In the genomic region with DNA sequence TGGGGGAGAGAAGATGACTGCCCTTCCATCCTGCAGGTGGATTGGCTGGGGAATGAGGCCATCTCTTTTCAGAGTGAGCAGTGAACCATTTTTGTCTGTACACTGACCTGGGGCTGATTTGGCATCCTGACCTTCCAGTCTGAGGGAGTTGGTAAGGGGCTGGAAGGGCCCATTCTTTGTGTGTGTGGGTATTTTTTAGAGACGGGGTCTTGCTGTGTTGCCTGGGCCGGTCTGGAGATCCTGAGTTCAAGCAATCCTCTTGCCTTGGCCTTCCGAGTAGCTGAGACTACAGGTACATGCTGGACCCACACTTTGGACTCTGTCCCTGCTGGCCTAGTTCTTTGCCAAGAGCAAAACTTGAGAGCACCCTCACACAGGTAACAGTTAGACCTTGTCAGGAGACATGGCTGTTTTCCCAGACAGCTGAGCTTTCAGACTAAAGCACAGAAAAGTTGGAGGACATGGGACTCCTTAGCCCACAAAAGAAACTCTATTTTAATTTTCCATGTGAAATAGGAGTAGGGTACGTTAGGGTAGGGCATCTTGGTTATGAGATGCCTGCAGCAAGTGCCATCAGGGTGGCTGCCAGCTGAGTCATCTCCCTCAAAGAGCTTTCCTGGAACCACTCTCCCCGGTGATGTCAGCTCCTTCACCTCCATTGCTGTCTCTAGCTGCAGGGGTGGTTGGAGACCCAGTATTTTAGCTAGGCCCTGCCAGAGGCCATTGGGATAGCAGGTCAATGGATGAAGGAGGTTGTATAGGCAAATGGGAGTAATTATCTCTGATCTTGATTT, we compare ENCODE assay signal across 8 cellular contexts.
DNase-seq lines count a peak whose midpoint lies in the region; ATAC-seq and TF ChIP-seq lines count a peak whose summit lies in the region.

No MANE protein-coding gene starts in this region.

- intact Hi-C loops in right lobe of liver (cut with DNase I) = no loop called here

- H3K27me3 ChIP-seq in right lobe of liver (no peaks in the 10 kb centered on the region), upper lobe of left lung (no peaks in the 10 kb centered on the region)

- H3K4me3 ChIP-seq in right lobe of liver (no peak overlapping the region), upper lobe of left lung (no peak overlapping the region)

- H3K27ac ChIP-seq in right lobe of liver = peak overlapping the region in 1 of 3 donors; percentile 31
- peak overlapping the region; percentile 61 to 75 (median 64) for H3K27ac ChIP-seq in upper lobe of left lung

- 44% methylated on average over 4 of the region's 5 CpGs for WGBS in right lobe of liver (ENCODE audit: insufficient coverage, low coverage, low lambda C conversion rate, missing lambda C conversion rate)
- WGBS in upper lobe of left lung, 2 donors = 65 to 78% methylated on average over 5 of the region's 5 CpGs

- peak in 3 of 4 donors; percentile 32 to 90 (median 45) for TF ChIP-seq EP300 in upper lobe of left lung (IDR thresholded peaks at IDR 0.05)

- peak; percentile 43 to 84 (median 73) for ATAC-seq in right lobe of liver
- ATAC-seq in upper lobe of left lung (ENCODE audit: low FRiP score in 2 of 2) = peak; percentile 35 to 57
- ATAC-seq in GM18520 (IDR thresholded peaks at IDR 0.05; ENCODE audit: unreplicated experiment) = no peak
- no peak for ATAC-seq in HG03469 (IDR thresholded peaks at IDR 0.05; ENCODE audit: unreplicated experiment)

- TF ChIP-seq POLR2A in right lobe of liver (IDR thresholded peaks at IDR 0.05) (no peak), upper lobe of left lung (IDR thresholded peaks at IDR 0.05) (no peak)

- peaks cover 0 to 21% (median 3%) of the 10 kb centered on the region in 4 donors for H3K4me1 ChIP-seq in right lobe of liver
- peaks cover 31 to 50% (median 34%) of the 10 kb centered on the region in 4 donors for H3K4me1 ChIP-seq in upper lobe of left lung

- no peak for TF ChIP-seq CTCF in right lobe of liver (IDR thresholded peaks at IDR 0.05)
- no peak for TF ChIP-seq CTCF in upper lobe of left lung (IDR thresholded peaks at IDR 0.05)

- H3K9me3 ChIP-seq in right lobe of liver = peaks cover 0 to 13% (median 0%) of the 10 kb centered on the region in 4 donors
- H3K9me3 ChIP-seq in upper lobe of left lung = peaks cover 0 to 2% (median 0%) of the 10 kb centered on the region in 4 donors

- DNase-seq in activated T-cell treated with anti-CD3 and anti-CD28 coated beads for 24 hours (ENCODE audit: low read depth) (peak; percentile 44), activated T-cell treated with anti-CD3 and anti-CD28 coated beads for 4 hours (no peak), right lobe of liver (peak in 1 of 3 donors; percentile 73), upper lobe of left lung (peak in 1 of 2 donors; percentile 75), NCI-H69 (lab: John Stamatoyannopoulos, UW) (no peak)
- DNase-seq in activated naive CD4-positive, alpha-beta T cell treated with Interleukin-2 at 50 U/mL for 16 hours = peak; percentile 61

- no peaks in the 10 kb centered on the region for H3K36me3 ChIP-seq in right lobe of liver
- H3K36me3 ChIP-seq in upper lobe of left lung = peaks cover 0 to 4% (median 1%) of the 10 kb centered on the region in 4 donors

Comparison
In these comparisons a context has a peak if more than half of its experiments do, and no peak if none do; other contexts are left out.
1. DNase-seq: peak in activated T-cell treated with anti-CD3 and anti-CD28 coated beads for 24 hours (single experiment) and activated naive CD4-positive, alpha-beta T cell treated with Interleukin-2 at 50 U/mL for 16 hours (single experiment); none in activated T-cell treated with anti-CD3 and anti-CD28 coated beads for 4 hours (single experiment) and NCI-H69 (single experiment).
2. ATAC-seq: peak in right lobe of liver (4 of 4) and upper lobe of left lung (2 of 2); none in GM18520 (single experiment) and HG03469 (single experiment).